Comparison of ENCODE assay signal across 24 cellular contexts in genomic region chr9:130992059-130993032, GRCh38. TPM values are rescaled to one million over a fixed set of nuclear protein-coding genes. Genes with fewer than 3 reads are reported as not detected.
"Had no signal": no experiment of that assay in that cellular context is flagged by ENCODE, and none has a peak within 500 bp of the region (broad histone marks: within the 10 kb centered on the region; RNA-seq: fewer than 3 reads in every experiment).

No MANE protein-coding gene starts in this region.

- H3K4me3 Mint-ChIP-seq: dendritic cell treated with granulocyte-macrophage colony-stimulating factor and Interleukin-4, amounts not matched to agents 40 ng/mL and 50 ng/mL, for 4 days; effector memory CD8-positive, alpha-beta T cell; nephron had no signal

- H3K27ac ChIP-seq: adrenal gland, prostate gland, right atrium auricular region, tibial artery, WERI-Rb-1 had no signal

- H3K9me3 ChIP-seq: adrenal gland, prostate gland, right atrium auricular region, tibial artery had no signal

- FAIRE-seq: bronchial epithelial cell, islet of Langerhans had no signal

- ATAC-seq: activated naive CD4-positive, alpha-beta T cell treated with anti-CD3 and anti-CD28 coated beads, Interleukin-2, amount 50 U/mL, for 72 hours; effector memory CD8-positive, alpha-beta T cell; stimulated activated naive CD8-positive, alpha-beta T cell treated with anti-CD3 and anti-CD28 coated beads, Interleukin-15, Interleukin-2, amounts not matched to agents 100 U/mL and 50 U/mL, for 24 hours had no signal

- H3K27me3 ChIP-seq: adrenal gland, right atrium auricular region had no signal

- DNase-seq: activated CD4-positive, alpha-beta T cell treated with anti-CD3 and anti-CD28 coated beads, Interleukin-2, amount 50 U/mL, for 4 hours; activated gamma-delta T cell treated with Interleukin-2 at 50 U/mL for 16 hours; cerebellar nuclear complex; effector memory CD8-positive, alpha-beta T cell; hippocampal formation; midbrain; stimulated activated CD4-positive, alpha-beta T cell treated with anti-CD3 and anti-CD28 coated beads, Interleukin-2, amount 100 ng/mL, for 24 hours; stimulated activated naive CD8-positive, alpha-beta T cell treated with anti-CD3 and anti-CD28 coated beads, Interleukin-15, Interleukin-2, amounts not matched to agents 100 U/mL and 50 U/mL, for 24 hours; substantia nigra; T-helper 2 cell; tibial artery; WERI-Rb-1 had no signal

- H3K27ac Mint-ChIP-seq: dendritic cell treated with granulocyte-macrophage colony-stimulating factor and Interleukin-4, amounts not matched to agents 40 ng/mL and 50 ng/mL, for 4 days; effector memory CD8-positive, alpha-beta T cell had no signal

- H3K4me3 ChIP-seq: adrenal gland, lung, prostate gland, right atrium auricular region, tibial artery had no signal

- H3K9me3 Mint-ChIP-seq: activated naive CD4-positive, alpha-beta T cell treated with anti-CD3 and anti-CD28 coated beads, Interleukin-2, amount 50 U/mL, for 72 hours; dendritic cell treated with granulocyte-macrophage colony-stimulating factor and Interleukin-4, amounts not matched to agents 40 ng/mL and 50 ng/mL, for 4 days; effector memory CD8-positive, alpha-beta T cell; nephron had no signal

- H3K36me3 Mint-ChIP-seq: activated naive CD4-positive, alpha-beta T cell treated with anti-CD3 and anti-CD28 coated beads, Interleukin-2, amount 50 U/mL, for 72 hours had no signal

- H3K36me3 ChIP-seq: adrenal gland, prostate gland, right atrium auricular region, tibial artery, WERI-Rb-1 had no signal

- H3K4me1 ChIP-seq: prostate gland, tibial artery had no signal

RNA-seq across cellular contexts. Expression of gene LAMC3, which starts 16.6 kb away (rescaled TPM):
- total RNA-seq: bronchial epithelial cell had no signal

RNA-seq across cellular contexts. Expression of gene FIBCD1, which starts 53.3 kb away (rescaled TPM):
- total RNA-seq: activated CD8-positive, alpha-beta memory T cell treated with anti-CD3 and anti-CD28 coated beads for 36 hours; activated naive CD4-positive, alpha-beta T cell treated with anti-CD3 and anti-CD28 coated beads, Interleukin-2, amount 50 U/mL, for 72 hours; glomerular endothelial cell; skeletal muscle tissue had no signal
